Comparison of ENCODE assay signal across 26 cellular contexts in the genomic region with DNA sequence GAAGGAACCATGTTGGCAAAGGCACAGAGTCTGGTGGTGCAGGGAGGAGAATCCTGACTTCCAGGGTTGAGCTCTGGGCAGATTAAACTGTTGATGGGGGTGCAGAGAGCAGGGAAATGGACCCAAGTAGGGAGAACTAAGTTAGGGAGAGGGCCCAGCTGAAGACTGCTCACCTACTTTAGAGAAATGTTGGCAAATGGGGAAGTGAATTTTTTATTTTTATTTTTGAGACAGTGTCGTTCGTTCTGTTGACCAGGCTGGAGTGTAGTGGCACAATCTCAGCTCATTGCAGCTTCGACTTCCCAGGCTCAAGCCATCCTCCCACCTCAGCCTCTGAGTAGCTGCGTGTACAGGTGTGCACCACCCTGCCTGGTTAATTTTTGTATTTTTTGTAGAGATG. TPM values are rescaled to one million over a fixed set of nuclear protein-coding genes. Genes with fewer than 3 reads are reported as not detected.
DNase-seq lines count a peak whose midpoint lies in the region; ATAC-seq and TF ChIP-seq lines count a peak whose summit lies in the region.
"Had no signal": no experiment of that assay in that cellular context is flagged by ENCODE, and none has a peak within 500 bp of the region (broad histone marks: within the 10 kb centered on the region; RNA-seq: fewer than 3 reads in every experiment).

No MANE protein-coding gene starts in this region.

- H3K9me3 ChIP-seq in IMR-90 (ENCODE audit: control insufficient read depth, insufficient read depth, low read length) = no peaks in the 10 kb centered on the region
- H3K9me3 ChIP-seq: BLaER1 treated with 17β-estradiol and CSF1 and Interleukin-3, amounts not matched to agents 10 nM and 100 nM; left ventricle myocardium inferior; sigmoid colon; tibial artery had no signal

- peak overlapping the region; percentile 56; the same call in 1 of the 2 replicates for H2BK120ac ChIP-seq in IMR-90 (ENCODE audit: low read depth, low read length)

- peaks cover 5% of the 10 kb centered on the region for H3K9me1 ChIP-seq in IMR-90 (ENCODE audit: insufficient read depth, low read length)

- H2AK5ac ChIP-seq in IMR-90 (ENCODE audit: low read depth, low read length) = peak overlapping the region; percentile 84

- no peak overlapping the region for H3K9ac ChIP-seq in IMR-90 (ENCODE audit: low read depth, low read length)
- H3K9ac ChIP-seq: GM23248 had no signal

- H4K91ac ChIP-seq in IMR-90 (ENCODE audit: insufficient read depth, low read depth, low read length) = 0 out of 2 replicates have a peak overlapping the region, but pooled peaks have one; percentile 7

- H2BK15ac ChIP-seq in IMR-90 (ENCODE audit: low read depth, low read length) = peak overlapping the region; percentile 90; the same call in 2 of the 3 replicates

- BruUV-seq in IMR-90 (replicated peaks; lab: Mats Ljungman, UMichigan) = no TSS peak

- no peak overlapping the region for H3K23ac ChIP-seq in IMR-90 (ENCODE audit: low read depth, low read length)

- no peak overlapping the region for H3K27ac ChIP-seq in IMR-90 (ENCODE audit: insufficient read depth, low read length)
- H3K27ac ChIP-seq: coronary artery, GM23248, left ventricle myocardium inferior, tibial artery had no signal

- in situ Hi-C loops in IMR-90 (cut with MboI; ENCODE audit: low sequenced_read_pairs) = no loop called here

- H3K36me3 Mint-ChIP-seq in dendritic cell treated with granulocyte-macrophage colony-stimulating factor and Interleukin-4, amounts not matched to agents 40 ng/mL and 50 ng/mL, for 4 days (ENCODE audit: low read depth) = no peaks in the 10 kb centered on the region
- H3K36me3 Mint-ChIP-seq in stimulated activated naive B cell treated with anti-CD40 and anti-IgM and Interleukin-4, amounts not matched to agents 10 μg/mL and 1 μg/mL and 100 μg/mL, for 72 hours = no peaks in the 10 kb centered on the region
- H3K36me3 Mint-ChIP-seq: naive B cell had no signal

- H2BK5ac ChIP-seq in IMR-90 (ENCODE audit: low read depth, low read length, poor library complexity, severe bottlenecking) = peak overlapping the region; percentile 14

- no peak overlapping the region for H4K5ac ChIP-seq in IMR-90 (ENCODE audit: low read depth, low read length)

- H4K20me1 ChIP-seq in IMR-90 (ENCODE audit: insufficient read depth, low read length) = no peaks in the 10 kb centered on the region
- H4K20me1 ChIP-seq: BLaER1 treated with 17β-estradiol and CSF1 and Interleukin-3, amounts not matched to agents 10 nM and 100 nM had no signal

- no CpG with 5 or more reads among the region's 4 CpGs for WGBS in IMR-90 (ENCODE audit: extremely low coverage in 2 of 2, insufficient read length in 1 of 2), 2 experiments

- CTCF ChIA-PET in IMR-90 (lab: Yijun Ruan, JAX) = interaction anchor here (0.6 to 1.1 kb wide), 3 partner anchors 33 to 102 kb away, joined by 3 read pairs; partner anchors contain the start of gene TROAP

- H3K9me3 Mint-ChIP-seq in dendritic cell treated with granulocyte-macrophage colony-stimulating factor and Interleukin-4, amounts not matched to agents 40 ng/mL and 50 ng/mL, for 4 days = no peaks in the 10 kb centered on the region
- H3K9me3 Mint-ChIP-seq in stimulated activated naive B cell treated with anti-CD40 and anti-IgM and Interleukin-4, amounts not matched to agents 10 μg/mL and 1 μg/mL and 100 μg/mL, for 72 hours = no peaks in the 10 kb centered on the region
- H3K9me3 Mint-ChIP-seq: effector memory CD8-positive, alpha-beta T cell; naive B cell had no signal

- TF ChIP-seq POLR2A in IMR-90 (IDR thresholded peaks at IDR 0.05; ENCODE audit: low read depth, low read length) = no peak

- H2AK9ac ChIP-seq in IMR-90 (replicated peaks; ENCODE audit: low read depth, low read length, poor library complexity) = no peak overlapping the region

- H3K4ac ChIP-seq in IMR-90 (ENCODE audit: low read depth, low read length) = peak overlapping the region; percentile 73

- H3K4me1 ChIP-seq in IMR-90 (ENCODE audit: control insufficient read depth, insufficient read depth, low read length) = peaks cover 4% of the 10 kb centered on the region

- no peaks in the 10 kb centered on the region; a peak in 1 of 4 replicates for H3K79me1 ChIP-seq in IMR-90 (ENCODE audit: low read depth in 1 of 2, low read length in 2 of 2)

- no peak overlapping the region for H4K8ac ChIP-seq in IMR-90 (ENCODE audit: low read depth in 2 of 2, low read length in 2 of 2)

- H2AFZ ChIP-seq in IMR-90 (replicated peaks; ENCODE audit: low read length, poor library complexity) = peak overlapping the region; percentile 2
- H2AFZ ChIP-seq: GM23248 had no signal

- H3K36me3 ChIP-seq in IMR-90 (ENCODE audit: control insufficient read depth, insufficient read depth, low read length) = no peaks in the 10 kb centered on the region
- H3K36me3 ChIP-seq: BLaER1 treated with 17β-estradiol and CSF1 and Interleukin-3, amounts not matched to agents 10 nM and 100 nM; left ventricle myocardium inferior; sigmoid colon; tibial artery had no signal

- H3K27me3 Mint-ChIP-seq in dendritic cell treated with granulocyte-macrophage colony-stimulating factor and Interleukin-4, amounts not matched to agents 40 ng/mL and 50 ng/mL, for 4 days = no peaks in the 10 kb centered on the region
- H3K27me3 Mint-ChIP-seq in stimulated activated naive B cell treated with anti-CD40 and anti-IgM and Interleukin-4, amounts not matched to agents 10 μg/mL and 1 μg/mL and 100 μg/mL, for 72 hours = no peaks in the 10 kb centered on the region
- H3K27me3 Mint-ChIP-seq: effector memory CD8-positive, alpha-beta T cell; naive B cell had no signal

- intact Hi-C loops in IMR-90 (cut with micrococcal nuclease) = no loop called here
- intact Hi-C loops in dendritic cell treated with granulocyte-macrophage colony-stimulating factor and Interleukin-4, amounts not matched to agents 40 ng/mL and 50 ng/mL, for 4 days (cut with micrococcal nuclease) = no loop called here

- no peak overlapping the region for H3K4me3 ChIP-seq in IMR-90 (ENCODE audit: insufficient read depth, low read depth, low read length)
- H3K4me3 ChIP-seq: BLaER1 treated with 17β-estradiol and CSF1 and Interleukin-3, amounts not matched to agents 10 nM and 100 nM; coronary artery; GM23248; left ventricle myocardium inferior; sigmoid colon; SK-N-MC; tibial artery had no signal

- peak overlapping the region; percentile 52 for H3K18ac ChIP-seq in IMR-90 (ENCODE audit: low read depth, low read length)

- H3K27me3 ChIP-seq in IMR-90 (ENCODE audit: control insufficient read depth, insufficient read depth, low read length) = no peaks in the 10 kb centered on the region
- H3K27me3 ChIP-seq: BLaER1 treated with 17β-estradiol and CSF1 and Interleukin-3, amounts not matched to agents 10 nM and 100 nM; sigmoid colon; tibial artery had no signal

- peaks cover 67% of the 10 kb centered on the region for H3K4me1 Mint-ChIP-seq in dendritic cell treated with granulocyte-macrophage colony-stimulating factor and Interleukin-4, amounts not matched to agents 40 ng/mL and 50 ng/mL, for 4 days (ENCODE audit: low read depth)
- peaks cover 7 to 13% of the 10 kb centered on the region in 2 donors for H3K4me1 Mint-ChIP-seq in stimulated activated naive B cell treated with anti-CD40 and anti-IgM and Interleukin-4, amounts not matched to agents 10 μg/mL and 1 μg/mL and 100 μg/mL, for 72 hours

- dilution Hi-C loops in IMR-90 (cut with HindIII; ENCODE audit: low sequenced_read_pairs, unreplicated experiment) = no loop called here

- no peak for DNase-seq in IMR-90
- peak; percentile 42 for DNase-seq in NOMO-1 treated with DMSO at 0.1 percent for 48 hours (lab: John Stamatoyannopoulos, UW; ENCODE audit: unreplicated experiment)
- DNase-seq in stimulated activated naive B cell treated with anti-CD40 and anti-IgM and Interleukin-4, amounts not matched to agents 10 μg/mL and 1 μg/mL and 100 μg/mL, for 72 hours = no peak
- no peak for DNase-seq in dedifferentiated amniotic fluid mesenchymal stem cell (ENCODE audit: extremely low spot score)
- no peak for DNase-seq in hepatic stellate cell (ENCODE audit: low spot score)
- DNase-seq: activated CD4-positive, alpha-beta T cell treated with anti-CD3 and anti-CD28 coated beads, Interleukin-2, amount 50 U/mL, for 4 hours; activated CD4-positive, CD25-positive, alpha-beta regulatory T cell; activated T-cell treated with anti-CD3 and anti-CD28 coated beads, Interleukin-2, amount 50 U/mL, for 48 hours; caudate nucleus; effector memory CD8-positive, alpha-beta T cell; GDM1; GM23248; left ventricle myocardium inferior; MM.1S; naive B cell; NCI-H1436; NCI-H345; NCI-H748 treated with DMSO at 0.1 percent for 48 hours; sigmoid colon; stimulated activated CD4-positive, alpha-beta T cell treated with anti-CD3 and anti-CD28 coated beads, Interleukin-4, amount 100 ng/mL, for 1 hour had no signal

- H3K4me2 ChIP-seq in IMR-90 (ENCODE audit: low read depth, low read length) = no peak overlapping the region

- no peak for TF ChIP-seq RAD21 in IMR-90 (IDR thresholded peaks at IDR 0.05; ENCODE audit: low read length)

- H2BK20ac ChIP-seq in IMR-90 (ENCODE audit: low read depth, low read length) = peak overlapping the region; percentile 52; the same call in 1 of the 2 replicates

- no peak overlapping the region for H3K14ac ChIP-seq in IMR-90 (replicated peaks; ENCODE audit: low read depth, low read length)

- H3K27ac Mint-ChIP-seq in dendritic cell treated with granulocyte-macrophage colony-stimulating factor and Interleukin-4, amounts not matched to agents 40 ng/mL and 50 ng/mL, for 4 days = peak overlapping the region; percentile 53
- peak overlapping the region; percentile 56 for H3K27ac Mint-ChIP-seq in stimulated activated naive B cell treated with anti-CD40 and anti-IgM and Interleukin-4, amounts not matched to agents 10 μg/mL and 1 μg/mL and 100 μg/mL, for 72 hours
- H3K27ac Mint-ChIP-seq: effector memory CD8-positive, alpha-beta T cell had no signal

- no peak for TF ChIP-seq CTCF in IMR-90 (conservative IDR thresholded peaks at IDR 0.05; ENCODE audit: low read depth, low read length)

- H3K56ac ChIP-seq in IMR-90 (ENCODE audit: extremely low read depth, insufficient read depth, low read length) = no peak overlapping the region

- ATAC-seq in IMR-90 (ENCODE audit: low read depth) (no peak), HG03175 (IDR thresholded peaks at IDR 0.05; ENCODE audit: unreplicated experiment) (no peak)
- ATAC-seq in stimulated activated naive B cell treated with anti-CD40 and anti-IgM and Interleukin-4, amounts not matched to agents 10 μg/mL and 1 μg/mL and 100 μg/mL, for 72 hours (replicated peaks) = no peak
- ATAC-seq: effector memory CD8-positive, alpha-beta T cell had no signal

- POLR2A ChIA-PET in IMR-90 (lab: Charles Lee; ENCODE audit: unreplicated experiment) = no interaction called here

- H3K4me3 Mint-ChIP-seq in dendritic cell treated with granulocyte-macrophage colony-stimulating factor and Interleukin-4, amounts not matched to agents 40 ng/mL and 50 ng/mL, for 4 days = no peak overlapping the region
- H3K4me3 Mint-ChIP-seq in stimulated activated naive B cell treated with anti-CD40 and anti-IgM and Interleukin-4, amounts not matched to agents 10 μg/mL and 1 μg/mL and 100 μg/mL, for 72 hours = no peak overlapping the region
- H3K4me3 Mint-ChIP-seq: effector memory CD8-positive, alpha-beta T cell; naive B cell had no signal

RNA-seq across cellular contexts. Expression of gene TUBA1A, which starts 32.1 kb away (rescaled TPM):
- total RNA-seq in IMR-90 (2012; rRNA removed) = 2,389 and 2,832 TPM in 2 replicates
- polyA plus RNA-seq in IMR-90 (2012; rRNA removed) = 2,096 and 2,105 TPM in 2 replicates
- polyA plus RNA-seq in IMR-90 (2012; cell fraction: cytosol; rRNA removed) = 1,171 and 1,948 TPM in 2 replicates
- 888 and 932 TPM in 2 replicates for polyA plus RNA-seq in IMR-90 (2012; cell fraction: nucleus; rRNA removed; ENCODE audit: low replicate concordance)

RNA-seq across cellular contexts. Expression of gene TUBA1C, which starts 43.9 kb away (rescaled TPM):
- 1,144 and 1,420 TPM in 2 replicates for total RNA-seq in IMR-90 (2012; rRNA removed)
- polyA plus RNA-seq in IMR-90 (2012; rRNA removed) = 2,555 and 2,715 TPM in 2 replicates
- polyA plus RNA-seq in IMR-90 (2012; cell fraction: cytosol; rRNA removed) = 1,691 and 2,161 TPM in 2 replicates
- 639 and 1,093 TPM in 2 replicates for polyA plus RNA-seq in IMR-90 (2012; cell fraction: nucleus; rRNA removed; ENCODE audit: low replicate concordance)
